ENCODE assay signal across 14 cellular contexts in the genomic region with DNA sequence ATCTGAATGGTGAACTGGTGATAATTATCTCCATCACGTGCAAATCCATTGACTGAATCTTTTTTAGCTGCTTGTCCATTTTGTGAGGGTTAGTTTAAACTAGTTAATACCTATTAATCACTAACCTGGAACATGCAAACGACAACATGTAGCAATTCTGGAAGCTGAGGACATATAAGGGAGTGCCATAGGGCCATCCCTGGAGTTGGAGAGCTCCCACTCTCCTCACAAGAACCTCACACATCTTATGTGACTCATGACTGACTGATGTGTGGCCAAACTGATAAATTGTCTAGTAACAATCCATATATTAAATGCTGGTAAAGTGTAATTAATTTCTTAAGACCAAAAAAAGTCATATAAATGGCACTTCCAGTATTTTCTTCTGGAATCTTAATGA.
"Had no signal": no experiment of that assay in that cellular context is flagged by ENCODE, and none has a peak within 500 bp of the region (broad histone marks: within the 10 kb centered on the region; RNA-seq: fewer than 3 reads in every experiment).

No MANE protein-coding gene starts in this region.

- DNase-seq: activated CD4-positive, alpha-beta T cell treated with anti-CD3 and anti-CD28 coated beads, Interleukin-2, amount 50 U/mL, for 1 hour; activated CD4-positive, CD25-positive, alpha-beta regulatory T cell; activated CD8-positive, alpha-beta memory T cell treated with anti-CD3 and anti-CD28 coated beads for 24 hours; activated naive CD4-positive, alpha-beta T cell treated with Interleukin-2 at 50 U/mL for 16 hours; activated naive CD8-positive, alpha-beta T cell treated with anti-CD3 and anti-CD28 coated beads, Interleukin-2, amount 50 U/mL, for 24 hours; naive thymus-derived CD8-positive, alpha-beta T cell; pancreas; stimulated activated CD4-positive, alpha-beta T cell treated with anti-CD3 and anti-CD28 coated beads, Interleukin-12 subunit alpha, Interleukin-12 subunit beta, amount 100 ng/mL, for 4 hours; stimulated activated CD4-positive, alpha-beta T cell treated with anti-CD3 and anti-CD28 coated beads, Interleukin-2, amount 100 ng/mL, for 24 hours; stomach; T-helper 2 cell had no signal

- ATAC-seq: activated naive CD8-positive, alpha-beta T cell treated with anti-CD3 and anti-CD28 coated beads, Interleukin-2, amount 50 U/mL, for 24 hours; gastroesophageal sphincter; naive thymus-derived CD8-positive, alpha-beta T cell; pancreas had no signal

- H3K27ac ChIP-seq: ascending aorta, pancreas had no signal

- H3K36me3 ChIP-seq: ascending aorta, gastroesophageal sphincter, pancreas, stomach had no signal

- H3K4me3 ChIP-seq: ascending aorta, gastroesophageal sphincter, pancreas, stomach had no signal

- H3K9me3 ChIP-seq: ascending aorta, gastroesophageal sphincter, pancreas, stomach had no signal

- H3K27me3 ChIP-seq: ascending aorta, dorsolateral prefrontal cortex, gastroesophageal sphincter, pancreas, stomach had no signal
